Comparison of ENCODE assay signal across 28 cellular contexts in genomic region chr10:111773950-111774349, GRCh38.
DNase-seq lines count a peak whose midpoint lies in the region; ATAC-seq and TF ChIP-seq lines count a peak whose summit lies in the region.
"Had no signal": no experiment of that assay in that cellular context is flagged by ENCODE, and none has a peak within 500 bp of the region (broad histone marks: within the 10 kb centered on the region; RNA-seq: fewer than 3 reads in every experiment).

No MANE protein-coding gene starts in this region.

- peaks cover 6% of the 10 kb centered on the region for H3F3A ChIP-seq in neural cell (ENCODE audit: insufficient read depth, low read length, poor library complexity, severe bottlenecking)

- H3K9me2 ChIP-seq in neural cell (ENCODE audit: insufficient read depth, low read length), result no peaks in the 10 kb centered on the region

- no peaks in the 10 kb centered on the region for H3K27me3 ChIP-seq in neural cell (ENCODE audit: insufficient read depth, low read depth, low read length)
- H3K27me3 ChIP-seq in trophoblast cell (ENCODE audit: insufficient read depth, low read length), result no peaks in the 10 kb centered on the region
- H3K27me3 ChIP-seq: BE2C; BLaER1; BLaER1 treated with 17β-estradiol and CSF1 and Interleukin-3, amounts not matched to agents 10 nM and 100 nM had no signal

- TF ChIP-seq RAD21 in neural cell (conservative IDR thresholded peaks at IDR 0.05), result no peak

- H3K9me3 ChIP-seq in neural cell (ENCODE audit: low read length), result no peaks in the 10 kb centered on the region
- H3K9me3 ChIP-seq in trophoblast cell (ENCODE audit: insufficient read depth, low read depth, low read length), result no peaks in the 10 kb centered on the region
- H3K9me3 ChIP-seq: A549; BE2C; BLaER1; BLaER1 treated with 17β-estradiol and CSF1 and Interleukin-3, amounts not matched to agents 10 nM and 100 nM; Caco-2 had no signal

- H3K36me3 ChIP-seq in neural cell (ENCODE audit: insufficient read depth, low read length) (no peaks in the 10 kb centered on the region), trophoblast cell (ENCODE audit: control insufficient read depth in 1 of 2, insufficient read depth in 2 of 2, low read length in 2 of 2) (no peaks in the 10 kb centered on the region)
- H3K36me3 ChIP-seq: BE2C; BLaER1; BLaER1 treated with 17β-estradiol and CSF1 and Interleukin-3, amounts not matched to agents 10 nM and 100 nM had no signal

- DNase-seq in trophoblast cell (no peak), NAMALWA (ENCODE audit: low spot score) (no peak)
- DNase-seq: 8988T; ACHN; AML-193; BE2C; Caco-2; Calu3; CD4-positive, alpha-beta memory T cell; CD4-positive, alpha-beta T cell; CD4-positive, CD25-positive, alpha-beta regulatory T cell; CD8-positive, alpha-beta memory T cell; CD8-positive, alpha-beta T cell; COR-L47; DMS 273 treated with DMSO at 0.1 percent for 48 hours; DMS153; DMS53; DMS79; DMS79 treated with DMSO at 0.1 percent for 48 hours; DND-41; EL had no signal

- H3K4ac ChIP-seq in trophoblast cell (ENCODE audit: low read depth, low read length), result no peak overlapping the region

- H4K8ac ChIP-seq in trophoblast cell (ENCODE audit: low read depth, low read length), result no peak overlapping the region

- H4K91ac ChIP-seq in trophoblast cell (ENCODE audit: low read depth, low read length), result no peak overlapping the region

- no peak overlapping the region for H4K12ac ChIP-seq in trophoblast cell (ENCODE audit: low read depth, low read length)

- no peak overlapping the region for H2BK5ac ChIP-seq in trophoblast cell (ENCODE audit: low read depth, low read length, poor library complexity)

- no peaks in the 10 kb centered on the region for H4K20me1 ChIP-seq in neural cell (ENCODE audit: insufficient read depth)
- H4K20me1 ChIP-seq: BLaER1; BLaER1 treated with 17β-estradiol and CSF1 and Interleukin-3, amounts not matched to agents 10 nM and 100 nM had no signal

- peak overlapping the region; percentile 81 for H3K23ac ChIP-seq in trophoblast cell (ENCODE audit: low read length)

- no peak for TF ChIP-seq CTCF in neural cell (IDR thresholded peaks at IDR 0.05; ENCODE audit: poor library complexity, severe bottlenecking)

- no peak overlapping the region for H2BK120ac ChIP-seq in trophoblast cell (ENCODE audit: insufficient read depth, low read length, poor library complexity)

- H3K4me3 ChIP-seq in neural cell (ENCODE audit: low read length), result peak overlapping the region; percentile 14
- H3K4me3 ChIP-seq in trophoblast cell (ENCODE audit: low read depth, low read length), result no peak overlapping the region
- H3K4me3 ChIP-seq: A549; BLaER1; BLaER1 treated with 17β-estradiol and CSF1 and Interleukin-3, amounts not matched to agents 10 nM and 100 nM had no signal

- H3K14ac ChIP-seq in trophoblast cell (ENCODE audit: low read length), result no peak overlapping the region

- no peaks in the 10 kb centered on the region for H3K79me2 ChIP-seq in neural cell (replicated peaks; ENCODE audit: insufficient read depth, low read length)
- no peaks in the 10 kb centered on the region for H3K79me2 ChIP-seq in trophoblast cell (ENCODE audit: control insufficient read depth, insufficient read depth, low read length, poor library complexity)

- no peak overlapping the region for H2AK5ac ChIP-seq in trophoblast cell (ENCODE audit: low read length)

- no peak overlapping the region for H2BK12ac ChIP-seq in trophoblast cell (ENCODE audit: low read length)

- no peak for ATAC-seq in HG03045 (IDR thresholded peaks at IDR 0.05; ENCODE audit: unreplicated experiment)
- ATAC-seq: A549; CD8-positive, alpha-beta T cell had no signal

- no peak overlapping the region for H2AFZ ChIP-seq in neural cell (ENCODE audit: low read depth, low read length)
- H2AFZ ChIP-seq in trophoblast cell (ENCODE audit: insufficient read depth, low read length, poor library complexity), result no peak overlapping the region

- TF ChIP-seq EP300 in neural cell (conservative IDR thresholded peaks at IDR 0.05; ENCODE audit: poor library complexity, severe bottlenecking), result peak; percentile 96

- H3K4me2 ChIP-seq in neural cell (ENCODE audit: low read length), result peak overlapping the region; percentile 26
- no peak overlapping the region for H3K4me2 ChIP-seq in trophoblast cell (ENCODE audit: low read length)
- H3K4me2 ChIP-seq: A549; BLaER1; BLaER1 treated with 17β-estradiol and CSF1 and Interleukin-3, amounts not matched to agents 10 nM and 100 nM had no signal

- H3K79me1 ChIP-seq in trophoblast cell (ENCODE audit: low read length), result no peaks in the 10 kb centered on the region

- no CpG with 5 or more reads among the region's 1 CpG for WGBS in trophoblast cell (ENCODE audit: extremely low coverage, insufficient coverage, insufficient read length)

- H3K27ac ChIP-seq in neural cell (ENCODE audit: low read length) (peak overlapping the region; percentile 71), trophoblast cell (ENCODE audit: low read depth, low read length) (no peak overlapping the region)
- H3K27ac ChIP-seq: 22Rv1; A549; BLaER1; BLaER1 treated with 17β-estradiol and CSF1 and Interleukin-3, amounts not matched to agents 10 nM and 100 nM; C4-2B had no signal

- H3K18ac ChIP-seq in trophoblast cell (ENCODE audit: low read length), result no peak overlapping the region

- H3K9ac ChIP-seq in neural cell (ENCODE audit: low read length), result no peak overlapping the region
- no peak overlapping the region for H3K9ac ChIP-seq in trophoblast cell (ENCODE audit: low read length)
- H3K9ac ChIP-seq: BLaER1; BLaER1 treated with 17β-estradiol and CSF1 and Interleukin-3, amounts not matched to agents 10 nM and 100 nM had no signal

- H3K4me1 ChIP-seq in trophoblast cell (ENCODE audit: control insufficient read depth in 1 of 2, insufficient read depth in 2 of 2, low read length in 2 of 2), result no peaks in the 10 kb centered on the region
- H3K4me1 ChIP-seq: A549; BE2C; BLaER1; BLaER1 treated with 17β-estradiol and CSF1 and Interleukin-3, amounts not matched to agents 10 nM and 100 nM; Caco-2 had no signal

TF ChIP-seq in neural cell, 6 proteins besides CTCF, POLR2A, EP300 and RAD21:
- TF ChIP-seq REST (IDR thresholded peaks at IDR 0.05; ENCODE audit: borderline replicate concordance), result peak; percentile 42
- peak; percentile 83 for TF ChIP-seq POLR2AphosphoS5 (IDR thresholded peaks at IDR 0.05)
- TF ChIP-seq MXI1 (conservative IDR thresholded peaks at IDR 0.05; ENCODE audit: poor library complexity, severe bottlenecking), result no peak
- TF ChIP-seq TAF1 (IDR thresholded peaks at IDR 0.05; ENCODE audit: low read depth), result no peak
- TF ChIP-seq SMC3 (conservative IDR thresholded peaks at IDR 0.05; ENCODE audit: poor library complexity), result peak; percentile 28
TF ChIP-seq in neural cell: peak in this region for 3.
